8 cellular contexts compared by ENCODE assay signal in genomic region chr2:63189026-63189425, GRCh38.
DNase-seq lines count a peak whose midpoint lies in the region; ATAC-seq and TF ChIP-seq lines count a peak whose summit lies in the region.

No MANE protein-coding gene starts in this region.

- H3K4me1 ChIP-seq in Panc1 (ENCODE audit: control insufficient read depth, insufficient read depth, low read length), result no peaks in the 10 kb centered on the region

- no peaks in the 10 kb centered on the region for H3K27me3 ChIP-seq in Panc1 (ENCODE audit: control insufficient read depth, insufficient read depth, low read length)

- CTCF ChIA-PET in activated CD4-positive, alpha-beta T cell treated with anti-CD3 and anti-CD28 coated beads for 36 hours (lab: Charles Lee), result no interaction called here
- CTCF ChIA-PET in Panc1 (lab: Charles Lee), result interaction anchor here (0.7 kb wide), 1 partner anchor 109 kb away, joined by 3 read pairs; no protein-coding TSS in a partner anchor

- H3K4me1 Mint-ChIP-seq in activated CD4-positive, alpha-beta T cell treated with anti-CD3 and anti-CD28 coated beads for 36 hours, result no peaks in the 10 kb centered on the region

- no TSS peak for BruUV-seq in Panc1 (replicated peaks; lab: Mats Ljungman, UMichigan)

- peaks cover 28% of the 10 kb centered on the region for H3K9me3 Mint-ChIP-seq in activated CD4-positive, alpha-beta T cell treated with anti-CD3 and anti-CD28 coated beads for 36 hours (ENCODE audit: low read depth)

- intact Hi-C loops in activated CD4-positive, alpha-beta T cell treated with anti-CD3 and anti-CD28 coated beads for 36 hours (cut with DNase I, micrococcal nuclease), result no loop called here
- intact Hi-C loops in Panc1 (cut with micrococcal nuclease; ENCODE audit: unreplicated experiment), result no loop called here

- TF ChIP-seq CTCF in Panc1 (IDR thresholded peaks at IDR 0.05), result peak; percentile 89

- H3K9me3 ChIP-seq in Panc1 (ENCODE audit: control insufficient read depth, insufficient read depth, low read depth, low read length), result no peaks in the 10 kb centered on the region

- in situ Hi-C loops in Panc1 (cut with HindIII; ENCODE audit: low pct_unique_long_range_greater_than_20kb, low sequenced_read_pairs), result no loop called here

- no peak overlapping the region for H3K27ac ChIP-seq in Panc1 (ENCODE audit: low read length)

- H3K27me3 Mint-ChIP-seq in activated CD4-positive, alpha-beta T cell treated with anti-CD3 and anti-CD28 coated beads for 36 hours, result no peaks in the 10 kb centered on the region

- no peak overlapping the region for H3K4me3 Mint-ChIP-seq in activated CD4-positive, alpha-beta T cell treated with anti-CD3 and anti-CD28 coated beads for 36 hours

- POLR2A ChIA-PET in activated CD4-positive, alpha-beta T cell treated with anti-CD3 and anti-CD28 coated beads for 36 hours (lab: Charles Lee), result no interaction called here
- POLR2A ChIA-PET in Panc1 (lab: Charles Lee), result no interaction called here

- peaks cover 19% of the 10 kb centered on the region for H3K36me3 Mint-ChIP-seq in activated CD4-positive, alpha-beta T cell treated with anti-CD3 and anti-CD28 coated beads for 36 hours (ENCODE audit: low read depth)

- no peak overlapping the region for H3K27ac Mint-ChIP-seq in activated CD4-positive, alpha-beta T cell treated with anti-CD3 and anti-CD28 coated beads for 36 hours

- H3K36me3 ChIP-seq in Panc1 (ENCODE audit: control insufficient read depth, insufficient read depth, low read length), result no peaks in the 10 kb centered on the region

- H3K4me3 ChIP-seq in Panc1 (ENCODE audit: low read depth in 2 of 2, low read length in 2 of 2), result peak overlapping the region in 1 of 2 experiments; percentile 27; a peak in 2 of 4 replicates

- no peak for ATAC-seq in activated CD4-positive, alpha-beta T cell treated with anti-CD3 and anti-CD28 coated beads for 36 hours
- ATAC-seq in HG02884 (IDR thresholded peaks at IDR 0.05; ENCODE audit: unreplicated experiment) (peak; percentile 74), Panc1 (peak; percentile 88), HG03135 (IDR thresholded peaks at IDR 0.05; ENCODE audit: unreplicated experiment) (no peak)

- peak; percentile 17 for DNase-seq in activated CD4-positive, alpha-beta T cell treated with anti-CD3 and anti-CD28 coated beads for 36 hours
- no peak for DNase-seq in activated CD4-positive, alpha-beta T cell treated with anti-CD3 and anti-CD28 coated beads, Interleukin-2, amount 50 U/mL, for 48 hours
- DNase-seq in Panc1 (ENCODE audit: low read depth, low spot score) (peak; percentile 55), fibroblast of the conjunctiva (ENCODE audit: low read depth) (peak; percentile 28), NCI-H146 treated with DMSO at 0.1 percent for 48 hours (lab: John Stamatoyannopoulos, UW; ENCODE audit: unreplicated experiment) (no peak), UCSD-AML1 (lab: John Stamatoyannopoulos, UW; ENCODE audit: unreplicated experiment) (no peak)

Comparison
In these comparisons a context has a peak if more than half of its experiments do, and no peak if none do; other contexts are left out.
1. DNase-seq: peak in activated CD4-positive, alpha-beta T cell treated with anti-CD3 and anti-CD28 coated beads for 36 hours (single experiment), Panc1 (single experiment) and fibroblast of the conjunctiva (single experiment); none in activated CD4-positive, alpha-beta T cell treated with anti-CD3 and anti-CD28 coated beads, Interleukin-2, amount 50 U/mL, for 48 hours (0 of 2), NCI-H146 treated with DMSO at 0.1 percent for 48 hours (single experiment) and UCSD-AML1 (single experiment).
2. ATAC-seq: peak in HG02884 (single experiment) and Panc1 (single experiment); none in activated CD4-positive, alpha-beta T cell treated with anti-CD3 and anti-CD28 coated beads for 36 hours (single experiment) and HG03135 (single experiment).